In the genomic region with DNA sequence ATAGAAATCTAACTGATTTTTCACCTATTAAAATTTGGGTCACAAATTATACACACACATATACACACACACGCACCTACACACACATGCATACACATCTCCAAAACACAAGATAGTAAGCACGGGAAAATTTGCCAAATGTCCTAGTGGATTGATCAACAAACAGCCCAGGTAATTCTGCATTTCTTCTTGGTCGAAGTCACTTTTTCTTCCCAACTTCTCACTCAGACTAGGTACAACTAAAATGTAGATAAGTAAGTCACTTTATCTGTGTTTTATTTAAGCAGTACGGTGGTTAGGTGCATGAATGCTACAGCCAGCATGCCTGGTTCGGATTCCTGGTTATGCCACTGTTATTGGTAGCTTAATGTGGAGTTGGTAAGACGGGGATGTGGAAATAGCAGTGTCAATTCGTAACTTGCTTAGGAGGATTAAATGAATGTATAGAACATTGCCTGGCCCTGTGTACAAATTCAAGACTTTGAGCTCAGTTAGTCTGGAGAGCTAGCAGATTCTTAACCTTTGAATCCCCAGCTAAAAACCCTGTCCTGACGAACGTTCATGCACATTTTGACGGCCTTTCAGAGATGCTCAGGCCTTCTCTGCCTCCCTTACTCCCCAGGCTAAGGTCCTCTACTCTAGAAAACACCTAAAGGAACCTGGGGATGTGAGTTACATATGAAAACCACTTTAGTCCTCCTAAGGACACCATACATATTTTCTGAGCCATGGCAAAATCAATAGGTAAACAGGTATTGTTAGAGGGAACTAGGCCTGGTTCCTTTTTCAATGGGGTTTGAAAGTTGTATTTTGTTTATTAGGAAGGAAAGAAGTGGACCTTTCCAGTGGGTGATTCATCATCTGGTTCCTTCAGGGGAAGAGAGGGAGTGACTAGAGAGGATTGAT, we compare ENCODE assay signal across 16 cellular contexts. TPM values are rescaled to one million over a fixed set of nuclear protein-coding genes. Genes with fewer than 3 reads are reported as not detected.
DNase-seq lines count a peak whose midpoint lies in the region; ATAC-seq and TF ChIP-seq lines count a peak whose summit lies in the region.
"Had no signal": no experiment of that assay in that cellular context is flagged by ENCODE, and none has a peak within 500 bp of the region (broad histone marks: within the 10 kb centered on the region; RNA-seq: fewer than 3 reads in every experiment).

No MANE protein-coding gene starts in this region.

- H3K9ac ChIP-seq in PC-3 (ENCODE audit: low read length) (peak overlapping the region; percentile 43), colonic mucosa (ENCODE audit: low read depth in 2 of 2, low read length in 2 of 2) (peak overlapping the region in 1 of 2 donors; percentile 67)

- no peaks in the 10 kb centered on the region for H3K79me2 ChIP-seq in PC-3 (ENCODE audit: low read length)

- intact Hi-C loops in PC-3 (cut with micrococcal nuclease) (loop anchor here (1.0 to 5.0 kb wide), 2 partner anchors 9 to 44 kb away; no protein-coding TSS in a partner anchor), colonic mucosa (cut with DNase I) (no loop called here), uterus (cut with DNase I; ENCODE audit: low total_unique reads) (no loop called here), posterior vena cava (cut with DNase I) (no loop called here)

- no peak for ATAC-seq in PC-3
- ATAC-seq: activated CD8-positive, alpha-beta T cell treated with anti-CD3 and anti-CD28 coated beads, Interleukin-2, amount 10 ng/mL, durations not matched to agents 7 days and 5 days had no signal

- H3K36me3 ChIP-seq in PC-3 (ENCODE audit: low read depth, low read length) (no peaks in the 10 kb centered on the region), colonic mucosa (no peaks in the 10 kb centered on the region), uterus (no peaks in the 10 kb centered on the region)

- DNase-seq in PC-3 = no peak
- no peak for DNase-seq in colonic mucosa
- DNase-seq in uterus = no peak
- DNase-seq in GM10248 (ENCODE audit: extremely low spot score) = no peak
- no peak for DNase-seq in UCSD-AML1 (lab: John Stamatoyannopoulos, UW; ENCODE audit: unreplicated experiment)
- no peak for DNase-seq in posterior vena cava (ENCODE audit: low spot score)
- DNase-seq: activated CD8-positive, alpha-beta T cell treated with anti-CD3 and anti-CD28 coated beads, Interleukin-2, amount 10 ng/mL, durations not matched to agents 7 days and 5 days; effector CD8-positive, alpha-beta T cell; NCI-H2081 treated with DMSO at 0.1 percent for 48 hours; Right ventricle myocardium superior had no signal

- no peaks in the 10 kb centered on the region for H3K9me2 ChIP-seq in PC-3 (replicated peaks; ENCODE audit: low read length)

- H3K9me3 Mint-ChIP-seq in nephron = no peaks in the 10 kb centered on the region
- H3K9me3 Mint-ChIP-seq: activated T-helper 2 cell treated with anti-CD3 and anti-CD28 coated beads, Interferon-gamma antibody, Interleukin-2, Interleukin-4, amounts not matched to agents 10 μg/mL and 5 μg/mL and 100 μg/mL, durations not matched to agents 14 hours and 24 hours and 36 hours had no signal

- H3K27ac ChIP-seq in PC-3 (ENCODE audit: low read length) = peak overlapping the region; percentile 89
- peak overlapping the region; percentile 64 for H3K27ac ChIP-seq in colonic mucosa
- H3K27ac ChIP-seq in uterus = peak overlapping the region; percentile 70 to 73

- H3K4me1 ChIP-seq in PC-3 (ENCODE audit: insufficient read depth, low read length) (peaks cover 41% of the 10 kb centered on the region), colonic mucosa (no peaks in the 10 kb centered on the region), uterus (no peaks in the 10 kb centered on the region)

- CTCF ChIA-PET in PC-3 (lab: Charles Lee) = no interaction called here
- CTCF ChIA-PET in GM10248 (lab: Yijun Ruan, JAX) = no interaction called here

- H3K27me3 ChIP-seq in PC-3 (ENCODE audit: low read length) (no peaks in the 10 kb centered on the region), colonic mucosa (no peaks in the 10 kb centered on the region), uterus (no peaks in the 10 kb centered on the region)

- no peak overlapping the region for H2AFZ ChIP-seq in PC-3 (ENCODE audit: low read length)

- H3K27me3 Mint-ChIP-seq in nephron (ENCODE audit: low read depth) = no peaks in the 10 kb centered on the region

- H3K4me3 Mint-ChIP-seq in nephron = no peak overlapping the region
- H3K4me3 Mint-ChIP-seq: activated CD8-positive, alpha-beta T cell treated with anti-CD3 and anti-CD28 coated beads, Interleukin-2, amount 10 ng/mL, durations not matched to agents 7 days and 5 days had no signal

- BruUV-seq in PC-3 (replicated peaks; lab: Mats Ljungman, UMichigan) = no TSS peak

- TF ChIP-seq CTCF in PC-3 (conservative IDR thresholded peaks at IDR 0.05; ENCODE audit: low read depth, low read length) = no peak
- no peak for TF ChIP-seq CTCF in colonic mucosa (IDR thresholded peaks at IDR 0.05)
- no peak for TF ChIP-seq CTCF in nephron (IDR thresholded peaks at IDR 0.05; ENCODE audit: unreplicated experiment in 3 of 3)
- TF ChIP-seq CTCF in uterus (IDR thresholded peaks at IDR 0.05) = no peak
- TF ChIP-seq CTCF in GM10248 (IDR thresholded peaks at IDR 0.05; ENCODE audit: control extremely low read depth, extremely low read depth, low read depth, missing control alignments) = no peak

- H3K36me3 Mint-ChIP-seq in nephron (ENCODE audit: low read depth) = no peaks in the 10 kb centered on the region

- H3K4me1 Mint-ChIP-seq in nephron = peaks cover 4% of the 10 kb centered on the region

- peak overlapping the region; percentile 70 to 83 (median 71) for H3K27ac Mint-ChIP-seq in nephron
- H3K27ac Mint-ChIP-seq: activated CD8-positive, alpha-beta T cell treated with anti-CD3 and anti-CD28 coated beads, Interleukin-2, amount 10 ng/mL, durations not matched to agents 7 days and 5 days; activated T-helper 2 cell treated with anti-CD3 and anti-CD28 coated beads, Interferon-gamma antibody, Interleukin-2, Interleukin-4, amounts not matched to agents 10 μg/mL and 5 μg/mL and 100 μg/mL, durations not matched to agents 14 hours and 24 hours and 36 hours had no signal

- no peaks in the 10 kb centered on the region for H4K20me1 ChIP-seq in PC-3 (ENCODE audit: low read length)

- peaks cover 20% of the 10 kb centered on the region for H3F3A ChIP-seq in PC-3 (ENCODE audit: low read length, unreplicated experiment)

- H3K4me3 ChIP-seq in PC-3 (ENCODE audit: low read length) (peak overlapping the region; percentile 11; the same call in 1 of the 2 replicates), colonic mucosa (no peak overlapping the region), uterus (no peak overlapping the region)

- no peaks in the 10 kb centered on the region for H3K9me3 ChIP-seq in PC-3 (ENCODE audit: low read length)
- no peaks in the 10 kb centered on the region for H3K9me3 ChIP-seq in colonic mucosa
- no peaks in the 10 kb centered on the region for H3K9me3 ChIP-seq in uterus

- no peak for TF ChIP-seq POLR2A in uterus (IDR thresholded peaks at IDR 0.05)

- POLR2A ChIA-PET in PC-3 (lab: Charles Lee; ENCODE audit: unreplicated experiment) (no interaction called here), GM10248 (lab: Yijun Ruan, JAX) (no interaction called here)

- peak overlapping the region; percentile 56 for H3K4me2 ChIP-seq in PC-3 (ENCODE audit: low read length)

RNA-seq across cellular contexts. Expression of a gene that starts 50.9 kb away (rescaled TPM):
- total RNA-seq in PC-3 (2014; rRNA removed) (0.81 and 1.2 TPM in 2 replicates), colonic mucosa (under 1 TPM; 0.07 to 0.08 TPM), uterus (1 to 10 TPM in 1 of 4 donors, not detected in 3; 4.8 TPM), posterior vena cava (not detected)
- total RNA-seq: activated CD8-positive, alpha-beta T cell treated with anti-CD3 and anti-CD28 coated beads, Interleukin-2, amount 10 ng/mL, durations not matched to agents 7 days and 5 days; activated T-helper 2 cell treated with anti-CD3 and anti-CD28 coated beads, Interferon-gamma antibody, Interleukin-2, Interleukin-4, amounts not matched to agents 10 μg/mL and 5 μg/mL and 100 μg/mL, durations not matched to agents 14 hours and 24 hours and 36 hours; fibroblast of villous mesenchyme; osteocyte; Right ventricle myocardium superior; temporal lobe had no signal

RNA-seq across cellular contexts. Expression of a gene that starts 52.5 kb away (rescaled TPM):
- total RNA-seq in PC-3 (2014; rRNA removed) (0.18 and 0.35 TPM in 2 replicates), colonic mucosa (100 to 1,000 TPM in 1 of 2 donors, 10 to 100 TPM in 1; 67.9 to 154 TPM), uterus (under 1 TPM in 2 of 4 donors, not detected in 2; 0.29 to 0.83 TPM), posterior vena cava (1 to 10 TPM in 1 of 2 donors, under 1 TPM in 1; 0.86 to 1.8 TPM)
- total RNA-seq: activated CD8-positive, alpha-beta T cell treated with anti-CD3 and anti-CD28 coated beads, Interleukin-2, amount 10 ng/mL, durations not matched to agents 7 days and 5 days; activated T-helper 2 cell treated with anti-CD3 and anti-CD28 coated beads, Interferon-gamma antibody, Interleukin-2, Interleukin-4, amounts not matched to agents 10 μg/mL and 5 μg/mL and 100 μg/mL, durations not matched to agents 14 hours and 24 hours and 36 hours; Daoy; osteocyte; Right ventricle myocardium superior had no signal

Comparison
In these comparisons a context has a peak if more than half of its experiments do, and no peak if none do; other contexts are left out.
1. RNA of a gene that starts 52.5 kb away (total RNA-seq): 67.9 to 154 TPM in colonic mucosa; 0.86 to 1.8 TPM in posterior vena cava, 0.29 to 0.83 TPM in uterus and 0.18 to 0.35 TPM in PC-3; every median in the first group is over 10 times any median in the second.
2. Peak in every context shown above with its lines, with median percentiles within 50 percentile points of each other: H3K27ac ChIP-seq.